21 cellular contexts compared by ENCODE assay signal in genomic region chr18:41870191-41870590, GRCh38.
DNase-seq lines count a peak whose midpoint lies in the region; TF ChIP-seq lines count a peak whose summit lies in the region.
"Had no signal": no experiment of that assay in that cellular context is flagged by ENCODE, and none has a peak within 500 bp of the region (broad histone marks: within the 10 kb centered on the region; RNA-seq: fewer than 3 reads in every experiment).

No MANE protein-coding gene starts in this region.

- H3K36me3 ChIP-seq in A673 (ENCODE audit: insufficient read depth, low read length, poor library complexity, severe bottlenecking) = no peaks in the 10 kb centered on the region
- H3K36me3 ChIP-seq: BLaER1 treated with 17β-estradiol and CSF1 and Interleukin-3, amounts not matched to agents 10 nM and 100 nM; SJSA1 had no signal

- no peaks in the 10 kb centered on the region for H3K27me3 ChIP-seq in A673 (replicated peaks; ENCODE audit: insufficient read depth, low read depth, low read length, poor library complexity)
- H3K27me3 ChIP-seq: BLaER1 treated with 17β-estradiol and CSF1 and Interleukin-3, amounts not matched to agents 10 nM and 100 nM; SJSA1 had no signal

- POLR2A ChIA-PET in A673 (lab: Charles Lee; ENCODE audit: low non-redundant PET) = no interaction called here

- H3K4me3 ChIP-seq in epithelial cell of esophagus (ENCODE audit: low read length) = no peak overlapping the region
- no peak overlapping the region for H3K4me3 ChIP-seq in A673 (ENCODE audit: low read depth, low read length, poor library complexity, severe bottlenecking)
- H3K4me3 ChIP-seq: BLaER1 treated with 17β-estradiol and CSF1 and Interleukin-3, amounts not matched to agents 10 nM and 100 nM; SJSA1 had no signal

- H3K27ac ChIP-seq in A673 (ENCODE audit: low read depth, low read length, poor library complexity, severe bottlenecking) = no peak overlapping the region
- H3K27ac ChIP-seq: BLaER1 treated with 17β-estradiol and CSF1 and Interleukin-3, amounts not matched to agents 10 nM and 100 nM; SJSA1 had no signal

- CTCF ChIA-PET in A673 (lab: Charles Lee) = no interaction called here

- no TSS peak for BruUV-seq in A673 (replicated peaks; lab: Mats Ljungman, UMichigan)

- DNase-seq in COR-L47 (lab: John Stamatoyannopoulos, UW) = peak; percentile 24
- peak; percentile 81 for DNase-seq in DMS79 treated with DMSO at 0.1 percent for 48 hours (lab: John Stamatoyannopoulos, UW)
- peak; percentile 20 for DNase-seq in NCI-H446 treated with DMSO at 0.1 percent for 48 hours (lab: John Stamatoyannopoulos, UW)
- DNase-seq in epithelial cell of esophagus (ENCODE audit: low read depth) = peak; percentile 75
- DNase-seq in AG20443 (ENCODE audit: low spot score) = no peak
- no peak for DNase-seq in A673 (ENCODE audit: low spot score)
- no peak for DNase-seq in 8988T
- DNase-seq: ACHN; CD4-positive, alpha-beta memory T cell; H9; HFFc6; KBM-7; NCI-H1092; NCI-H1694; NCI-H2081 treated with DMSO at 0.1 percent for 48 hours; NCI-H2227 treated with DMSO at 0.1 percent for 48 hours; NCI-H510A treated with DMSO at 0.1 percent for 48 hours; NCI-H774; T-helper 1 cell had no signal

- H3K4me1 ChIP-seq in A673 (ENCODE audit: insufficient read depth, low read length, poor library complexity, severe bottlenecking) = no peaks in the 10 kb centered on the region
- H3K4me1 ChIP-seq: BLaER1 treated with 17β-estradiol and CSF1 and Interleukin-3, amounts not matched to agents 10 nM and 100 nM; SJSA1 had no signal

- intact Hi-C loops in A673 (cut with micrococcal nuclease; ENCODE audit: unreplicated experiment) = no loop called here

- TF ChIP-seq CTCF in epithelial cell of esophagus (IDR thresholded peaks at IDR 0.05; ENCODE audit: insufficient read depth, low read depth, low read length, missing control alignments) = no peak
- TF ChIP-seq CTCF in A673 (conservative IDR thresholded peaks at IDR 0.05; ENCODE audit: low read depth, low read length) = no peak

- no peaks in the 10 kb centered on the region for H3K9me3 ChIP-seq in A673 (ENCODE audit: low read depth, low read length, poor library complexity, severe bottlenecking)
- H3K9me3 ChIP-seq: SJSA1 had no signal

Comparison
In these comparisons a context has a peak if more than half of its experiments do, and no peak if none do; other contexts are left out.
1. DNase-seq: peak in COR-L47 (single experiment), DMS79 treated with DMSO at 0.1 percent for 48 hours (single experiment), NCI-H446 treated with DMSO at 0.1 percent for 48 hours (single experiment) and epithelial cell of esophagus (single experiment); none in AG20443 (single experiment), A673 (single experiment) and 8988T (single experiment).